In genomic region chr20:709864-710761, GRCh38 we compare ENCODE assay signal across 1 cellular context.
TF ChIP-seq lines count a peak whose summit lies in the region.

No MANE protein-coding gene starts in this region.

TF ChIP-seq in WTC11, 78 proteins besides CTCF, POLR2A, EP300 and RAD21 (continued from another document):
- TF ChIP-seq CDX4 (CRISPR knock-in tag; IDR thresholded peaks at IDR 0.05; ENCODE audit: borderline replicate concordance): no peak
- no peak for TF ChIP-seq GABPB1 (CRISPR knock-in tag; IDR thresholded peaks at IDR 0.05)
- TF ChIP-seq SMAD4 (CRISPR knock-in tag; IDR thresholded peaks at IDR 0.05): no peak
- no peak for TF ChIP-seq ZNF423 (CRISPR knock-in tag; IDR thresholded peaks at IDR 0.05)
- no peak for TF ChIP-seq CREB1 (CRISPR knock-in tag; IDR thresholded peaks at IDR 0.05)
- TF ChIP-seq NFYB (CRISPR knock-in tag; conservative IDR thresholded peaks at IDR 0.05; ENCODE audit: low read depth): no peak
- no peak for TF ChIP-seq TEAD1 (CRISPR knock-in tag; IDR thresholded peaks at IDR 0.05)
- no peak for TF ChIP-seq E2F4 (CRISPR knock-in tag; IDR thresholded peaks at IDR 0.05; ENCODE audit: borderline replicate concordance, low read depth)
- TF ChIP-seq CBFB (CRISPR knock-in tag; IDR thresholded peaks at IDR 0.05; ENCODE audit: low read depth): no peak
- TF ChIP-seq SOX15 (CRISPR knock-in tag; IDR thresholded peaks at IDR 0.05): no peak
- no peak for TF ChIP-seq SMAD3 (CRISPR knock-in tag; IDR thresholded peaks at IDR 0.05; ENCODE audit: borderline replicate concordance)
